ENCODE assay signal across 1 cellular context in genomic region chr3:32283304-32283703, GRCh38.
TF ChIP-seq lines count a peak whose summit lies in the region.

No MANE protein-coding gene starts in this region.

TF ChIP-seq in HepG2, 621 proteins besides CTCF, POLR2A, EP300 and RAD21 (continued from another document):
- TF ChIP-seq, protein P1, sequence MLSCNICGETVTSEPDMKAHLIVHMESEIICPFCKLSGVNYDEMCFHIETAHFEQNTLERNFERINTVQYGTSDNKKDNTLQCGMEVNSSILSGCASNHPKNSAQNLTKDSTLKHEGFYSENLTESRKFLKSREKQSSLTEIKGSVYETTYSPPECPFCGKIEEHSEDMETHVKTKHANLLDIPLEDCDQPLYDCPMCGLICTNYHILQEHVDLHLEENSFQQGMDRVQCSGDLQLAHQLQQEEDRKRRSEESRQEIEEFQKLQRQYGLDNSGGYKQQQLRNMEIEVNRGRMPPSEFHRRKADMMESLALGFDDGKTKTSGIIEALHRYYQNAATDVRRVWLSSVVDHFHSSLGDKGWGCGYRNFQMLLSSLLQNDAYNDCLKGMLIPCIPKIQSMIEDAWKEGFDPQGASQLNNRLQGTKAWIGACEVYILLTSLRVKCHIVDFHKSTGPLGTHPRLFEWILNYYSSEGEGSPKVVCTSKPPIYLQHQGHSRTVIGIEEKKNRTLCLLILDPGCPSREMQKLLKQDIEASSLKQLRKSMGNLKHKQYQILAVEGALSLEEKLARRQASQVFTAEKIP (CRISPR knock-in tag; IDR thresholded peaks at IDR 0.05; ENCODE audit: borderline replicate concordance): no peak
- TF ChIP-seq ZFP41 (CRISPR knock-in tag; IDR thresholded peaks at IDR 0.05; ENCODE audit: borderline replicate concordance): no peak
- no peak for TF ChIP-seq NRL (CRISPR knock-in tag; IDR thresholded peaks at IDR 0.05; ENCODE audit: borderline replicate concordance)
- TF ChIP-seq ZNF512 (CRISPR knock-in tag; IDR thresholded peaks at IDR 0.05): no peak
